Comparison of ENCODE assay signal across 8 cellular contexts in genomic region chrX:153662266-153662665, GRCh38. TPM values are rescaled to one million over a fixed set of nuclear protein-coding genes. Genes with fewer than 3 reads are reported as not detected.
DNase-seq lines count a peak whose midpoint lies in the region; ATAC-seq and TF ChIP-seq lines count a peak whose summit lies in the region.

No MANE protein-coding gene starts in this region.

- no peak overlapping the region for H2AFZ ChIP-seq in mesenchymal stem cell (ENCODE audit: low read depth, low read length)

- H2BK120ac ChIP-seq in mesenchymal stem cell (ENCODE audit: low read depth, low read length): no peak overlapping the region

- no peak overlapping the region for H4K91ac ChIP-seq in mesenchymal stem cell (ENCODE audit: low read length)

- H3K36me3 Mint-ChIP-seq in T-helper 1 cell treated with Interleukin-12 subunit alpha and Interleukin-12 subunit beta and Interleukin-4 antibody, amounts not matched to agents 30 μg/mL and 1 μg/mL, for 36 hours (ENCODE audit: low read depth): no peaks in the 10 kb centered on the region
- H3K36me3 Mint-ChIP-seq in stimulated activated naive B cell treated with anti-CD40 and anti-IgM and Interleukin-4, amounts not matched to agents 10 μg/mL and 1 μg/mL and 100 μg/mL, for 72 hours: peaks cover 0 to 1% of the 10 kb centered on the region in 2 donors

- no peak overlapping the region for H3K27ac ChIP-seq in mesenchymal stem cell (ENCODE audit: low read length, poor library complexity, severe bottlenecking)

- H2AK5ac ChIP-seq in mesenchymal stem cell (ENCODE audit: low read length, severe bottlenecking): no peak overlapping the region

- no peaks in the 10 kb centered on the region for H3K4me1 ChIP-seq in mesenchymal stem cell (ENCODE audit: control insufficient read depth, insufficient read depth, low read depth, low read length)

- no peak overlapping the region for H3K4me2 ChIP-seq in mesenchymal stem cell (ENCODE audit: low read length, poor library complexity, severe bottlenecking)

- peaks cover 28% of the 10 kb centered on the region for H3K9me3 ChIP-seq in mesenchymal stem cell (ENCODE audit: control insufficient read depth, low read length)

- POLR2A ChIA-PET in GM10248 (lab: Yijun Ruan, JAX): no interaction called here

- H2BK15ac ChIP-seq in mesenchymal stem cell (ENCODE audit: low read depth, poor library complexity, severe bottlenecking): no peak overlapping the region

- H3K27ac Mint-ChIP-seq in T-helper 1 cell treated with Interleukin-12 subunit alpha and Interleukin-12 subunit beta and Interleukin-4 antibody, amounts not matched to agents 30 μg/mL and 1 μg/mL, for 36 hours: no peak overlapping the region
- H3K27ac Mint-ChIP-seq in stimulated activated naive B cell treated with anti-CD40 and anti-IgM and Interleukin-4, amounts not matched to agents 10 μg/mL and 1 μg/mL and 100 μg/mL, for 72 hours: no peak overlapping the region

- CTCF ChIA-PET in GM10248 (lab: Yijun Ruan, JAX): interaction anchor here (0.7 to 11.4 kb wide), 13 partner anchors 10 to 721 kb away, joined by 3 to 118 read pairs (median 6); partner anchors contain the start of genes DUSP9 and PLXNB3

- no peak overlapping the region for H3K4me3 ChIP-seq in astrocyte of the spinal cord (ENCODE audit: low read depth, low read length)
- no peak overlapping the region for H3K4me3 ChIP-seq in mesenchymal stem cell (ENCODE audit: insufficient read depth in 1 of 2, low read depth in 1 of 2, low read length in 2 of 2)

- H3K4me1 Mint-ChIP-seq in T-helper 1 cell treated with Interleukin-12 subunit alpha and Interleukin-12 subunit beta and Interleukin-4 antibody, amounts not matched to agents 30 μg/mL and 1 μg/mL, for 36 hours (ENCODE audit: low read depth): peaks cover 3% of the 10 kb centered on the region
- no peaks in the 10 kb centered on the region for H3K4me1 Mint-ChIP-seq in stimulated activated naive B cell treated with anti-CD40 and anti-IgM and Interleukin-4, amounts not matched to agents 10 μg/mL and 1 μg/mL and 100 μg/mL, for 72 hours

- peak overlapping the region; percentile 61 for H3K4me3 Mint-ChIP-seq in T-helper 1 cell treated with Interleukin-12 subunit alpha and Interleukin-12 subunit beta and Interleukin-4 antibody, amounts not matched to agents 30 μg/mL and 1 μg/mL, for 36 hours
- peak overlapping the region; percentile 67 to 76 for H3K4me3 Mint-ChIP-seq in stimulated activated naive B cell treated with anti-CD40 and anti-IgM and Interleukin-4, amounts not matched to agents 10 μg/mL and 1 μg/mL and 100 μg/mL, for 72 hours

- no peaks in the 10 kb centered on the region for H3K9me3 Mint-ChIP-seq in T-helper 1 cell treated with Interleukin-12 subunit alpha and Interleukin-12 subunit beta and Interleukin-4 antibody, amounts not matched to agents 30 μg/mL and 1 μg/mL, for 36 hours
- peaks cover 0 to 5% of the 10 kb centered on the region in 2 donors for H3K9me3 Mint-ChIP-seq in stimulated activated naive B cell treated with anti-CD40 and anti-IgM and Interleukin-4, amounts not matched to agents 10 μg/mL and 1 μg/mL and 100 μg/mL, for 72 hours

- no peak overlapping the region for H3K14ac ChIP-seq in mesenchymal stem cell (ENCODE audit: low read length in 2 of 2)

- H3K4ac ChIP-seq in mesenchymal stem cell (ENCODE audit: low read depth in 1 of 2, low read length in 2 of 2): no peak overlapping the region

- H3K9ac ChIP-seq in mesenchymal stem cell (ENCODE audit: low read length): no peak overlapping the region

- in situ Hi-C loops in astrocyte of the spinal cord (cut with HindIII; ENCODE audit: low sequenced_read_pairs): no loop called here

- no peak overlapping the region for H3K18ac ChIP-seq in mesenchymal stem cell (ENCODE audit: low read depth in 1 of 2, low read length in 2 of 2)

- H3K23ac ChIP-seq in mesenchymal stem cell (ENCODE audit: low read length in 2 of 2): no peak overlapping the region

- no peak overlapping the region for H4K8ac ChIP-seq in mesenchymal stem cell (ENCODE audit: low read length)

- H3K27me3 ChIP-seq in mesenchymal stem cell (ENCODE audit: control insufficient read depth in 1 of 2, insufficient read depth in 1 of 2, low read length in 2 of 2): peaks cover 10 to 62% of the 10 kb centered on the region in 2 experiments

- 4% methylated on average over 25 of the region's 31 CpGs for WGBS in mesenchymal stem cell

- H3K27me3 Mint-ChIP-seq in T-helper 1 cell treated with Interleukin-12 subunit alpha and Interleukin-12 subunit beta and Interleukin-4 antibody, amounts not matched to agents 30 μg/mL and 1 μg/mL, for 36 hours (ENCODE audit: low read depth): peaks cover 45% of the 10 kb centered on the region
- H3K27me3 Mint-ChIP-seq in stimulated activated naive B cell treated with anti-CD40 and anti-IgM and Interleukin-4, amounts not matched to agents 10 μg/mL and 1 μg/mL and 100 μg/mL, for 72 hours: peaks cover 34 to 37% of the 10 kb centered on the region in 2 donors

- H2BK12ac ChIP-seq in mesenchymal stem cell (ENCODE audit: low read length in 2 of 2): no peak overlapping the region

- TF ChIP-seq CTCF in GM10248 (IDR thresholded peaks at IDR 0.05; ENCODE audit: control extremely low read depth, extremely low read depth, low read depth, missing control alignments) (peak; percentile 43), astrocyte of the spinal cord (IDR thresholded peaks at IDR 0.05; ENCODE audit: low read depth, low read length) (peak; percentile 41)

- ATAC-seq in stimulated activated naive B cell treated with anti-CD40 and anti-IgM and Interleukin-4, amounts not matched to agents 10 μg/mL and 1 μg/mL and 100 μg/mL, for 72 hours (replicated peaks): no peak

- no peaks in the 10 kb centered on the region for H3K79me1 ChIP-seq in mesenchymal stem cell (replicated peaks; ENCODE audit: low read length, poor library complexity, severe bottlenecking)

- H2BK5ac ChIP-seq in mesenchymal stem cell (ENCODE audit: low read depth, low read length, poor library complexity, severe bottlenecking): no peak overlapping the region

- DNase-seq in GM10248 (ENCODE audit: extremely low spot score) (peak; percentile 17), astrocyte of the spinal cord (ENCODE audit: low read depth, low spot score) (no peak), mesenchymal stem cell (peak; percentile 22), C1 segment of cervical spinal cord (lab: John Stamatoyannopoulos, UW) (no peak), COR-L47 (lab: John Stamatoyannopoulos, UW) (no peak), NCI-H1105 (lab: John Stamatoyannopoulos, UW) (no peak)
- DNase-seq in stimulated activated naive B cell treated with anti-CD40 and anti-IgM and Interleukin-4, amounts not matched to agents 10 μg/mL and 1 μg/mL and 100 μg/mL, for 72 hours: no peak

- H3K36me3 ChIP-seq in mesenchymal stem cell (ENCODE audit: control insufficient read depth in 1 of 2, insufficient read depth in 2 of 2, low read depth in 1 of 2, low read length in 2 of 2): no peaks in the 10 kb centered on the region

RNA-seq across cellular contexts. Expression of gene PNCK, which starts 11.3 kb away (rescaled TPM):
- polyA plus RNA-seq in mesenchymal stem cell (2013, experiment 1 of 2): 0.10 TPM
- 0.03 TPM for polyA plus RNA-seq in mesenchymal stem cell (2013, experiment 2 of 2)

RNA-seq across cellular contexts. Expression of gene DUSP9, which starts 15.3 kb away (rescaled TPM):
- 0.03 TPM for polyA plus RNA-seq in mesenchymal stem cell (2013, experiment 1 of 2)
- 0.01 TPM for polyA plus RNA-seq in mesenchymal stem cell (2013, experiment 2 of 2)

RNA-seq across cellular contexts. Expression of gene SLC6A8, which starts 25.5 kb away (rescaled TPM):
- polyA plus RNA-seq in mesenchymal stem cell (2013, experiment 1 of 2): 26.1 TPM
- polyA plus RNA-seq in mesenchymal stem cell (2013, experiment 2 of 2): 26.0 TPM

Comparison
In these comparisons a context has a peak if more than half of its experiments do, and no peak if none do; other contexts are left out.
1. DNase-seq: peak in GM10248 (single experiment) and mesenchymal stem cell (single experiment); none in astrocyte of the spinal cord (single experiment), stimulated activated naive B cell treated with anti-CD40 and anti-IgM and Interleukin-4, amounts not matched to agents 10 μg/mL and 1 μg/mL and 100 μg/mL, for 72 hours (single experiment), C1 segment of cervical spinal cord (0 of 14), COR-L47 (single experiment) and NCI-H1105 (single experiment).